In genomic region chr9:125131778-125132177, GRCh38 we compare ENCODE assay signal across 21 cellular contexts. TPM values are rescaled to one million over a fixed set of nuclear protein-coding genes. Genes with fewer than 3 reads are reported as not detected.
A peak's percentile ranks its signal among the peaks of the same experiment; 100 is the strongest.
DNase-seq lines count a peak whose midpoint lies in the region; ATAC-seq and TF ChIP-seq lines count a peak whose summit lies in the region.
"Had no signal": no experiment of that assay in that cellular context is flagged by ENCODE, and none has a peak within 500 bp of the region (broad histone marks: within the 10 kb centered on the region; RNA-seq: fewer than 3 reads in every experiment).

No MANE protein-coding gene starts in this region.

- intact Hi-C loops in CD4-positive, alpha-beta T cell (cut with DNase I, micrococcal nuclease), result no loop called here

- no peak overlapping the region for H3K4me3 ChIP-seq in osteoblast (ENCODE audit: insufficient read depth, low read length)

- H3K4me3 Mint-ChIP-seq in CD4-positive, alpha-beta T cell, result no peak overlapping the region
- H3K4me3 Mint-ChIP-seq in mesothelial cell of epicardium (no peak overlapping the region), type B pancreatic cell (no peak overlapping the region)
- no peak overlapping the region for H3K4me3 Mint-ChIP-seq in activated T-helper 17 cell treated with anti-CD3 and anti-CD28 coated beads, Interleukin-2, amount 50 U/mL, for 72 hours
- H3K4me3 Mint-ChIP-seq: CD8-positive, alpha-beta T cell had no signal

- H3K27ac Mint-ChIP-seq in CD4-positive, alpha-beta T cell, result peak overlapping the region; percentile 66
- H3K27ac Mint-ChIP-seq in mesothelial cell of epicardium, result peak overlapping the region; percentile 7
- H3K27ac Mint-ChIP-seq in type B pancreatic cell, result peak overlapping the region; percentile 65
- H3K27ac Mint-ChIP-seq in activated T-helper 17 cell treated with anti-CD3 and anti-CD28 coated beads, Interleukin-2, amount 50 U/mL, for 72 hours, result no peak overlapping the region
- H3K27ac Mint-ChIP-seq: CD8-positive, alpha-beta T cell had no signal

- H3K4me1 Mint-ChIP-seq in CD4-positive, alpha-beta T cell (ENCODE audit: low read depth), result peaks cover 34% of the 10 kb centered on the region
- H3K4me1 Mint-ChIP-seq in mesothelial cell of epicardium, result no peaks in the 10 kb centered on the region
- H3K4me1 Mint-ChIP-seq in type B pancreatic cell (ENCODE audit: unreplicated experiment), result peaks cover 4% of the 10 kb centered on the region
- H3K4me1 Mint-ChIP-seq in activated T-helper 17 cell treated with anti-CD3 and anti-CD28 coated beads, Interleukin-2, amount 50 U/mL, for 72 hours, result peaks cover 17% of the 10 kb centered on the region

- no peaks in the 10 kb centered on the region for H4K20me1 ChIP-seq in osteoblast (ENCODE audit: insufficient read depth, low read length)

- no peaks in the 10 kb centered on the region for H3K27me3 ChIP-seq in CD4-positive, alpha-beta T cell (ENCODE audit: control insufficient read depth, insufficient read depth, low read length)
- H3K27me3 ChIP-seq in osteoblast (ENCODE audit: insufficient read depth, low read length), result no peaks in the 10 kb centered on the region
- H3K27me3 ChIP-seq: BE2C had no signal

- H3K9me3 Mint-ChIP-seq in CD4-positive, alpha-beta T cell, result peaks cover 8% of the 10 kb centered on the region
- H3K9me3 Mint-ChIP-seq in mesothelial cell of epicardium, result peaks cover 13% of the 10 kb centered on the region
- peaks cover 4% of the 10 kb centered on the region for H3K9me3 Mint-ChIP-seq in type B pancreatic cell
- no peaks in the 10 kb centered on the region for H3K9me3 Mint-ChIP-seq in activated T-helper 17 cell treated with anti-CD3 and anti-CD28 coated beads, Interleukin-2, amount 50 U/mL, for 72 hours

- ATAC-seq in CD4-positive, alpha-beta T cell (ENCODE audit: poor library complexity), result no peak
- no peak for ATAC-seq in activated T-helper 17 cell treated with anti-CD3 and anti-CD28 coated beads, Interleukin-2, amount 50 U/mL, for 72 hours (replicated peaks)
- ATAC-seq in GM18858 (IDR thresholded peaks at IDR 0.05; ENCODE audit: unreplicated experiment), result no peak
- ATAC-seq: CD8-positive, alpha-beta T cell; HCT116; PC-3 had no signal

- H3K4me2 ChIP-seq in osteoblast (ENCODE audit: insufficient read depth, low read length), result no peak overlapping the region
- H3K4me2 ChIP-seq: KMS-11 had no signal

- H3K4me1 ChIP-seq in osteoblast (ENCODE audit: insufficient read depth, low read length), result peaks cover 7% of the 10 kb centered on the region
- H3K4me1 ChIP-seq: BE2C had no signal

- no peaks in the 10 kb centered on the region for H3K36me3 ChIP-seq in osteoblast (ENCODE audit: insufficient read depth, low read length)
- H3K36me3 ChIP-seq: BE2C had no signal

- no peak for DNase-seq in CD4-positive, alpha-beta T cell
- DNase-seq in OCI-M1 (lab: John Stamatoyannopoulos, UW), result peak; percentile 23
- no peak for DNase-seq in mesothelial cell of epicardium (ENCODE audit: low spot score in 2 of 2, unreplicated experiment in 2 of 2)
- no peak for DNase-seq in type B pancreatic cell (ENCODE audit: extremely low spot score, unreplicated experiment)
- DNase-seq in osteoblast (ENCODE audit: insufficient read length, low spot score, missing footprints), result no peak
- DNase-seq: BE2C; Calu3; CD8-positive, alpha-beta T cell; DMS153; GDM1; MV-4-11; NCI-H1694; NCI-H446; NCI-H526; PC-3; SHP77; SW 1271 had no signal

- no peak overlapping the region for H3K27ac ChIP-seq in CD4-positive, alpha-beta T cell (ENCODE audit: low read depth, low read length)
- no peak overlapping the region for H3K27ac ChIP-seq in osteoblast (ENCODE audit: low read depth, low read length)
- H3K27ac ChIP-seq: KMS-11 had no signal

- CTCF ChIA-PET in CD4-positive, alpha-beta T cell (lab: Charles Lee), result no interaction called here

- no peak for TF ChIP-seq CTCF in CD4-positive, alpha-beta T cell (IDR thresholded peaks at IDR 0.05)
- TF ChIP-seq CTCF in mesothelial cell of epicardium (IDR thresholded peaks at IDR 0.05; ENCODE audit: unreplicated experiment) (no peak), type B pancreatic cell (conservative IDR thresholded peaks at IDR 0.05) (no peak), osteoblast (IDR thresholded peaks at IDR 0.05; ENCODE audit: extremely low read depth, low read depth, low read length) (no peak)

- POLR2A ChIA-PET in CD4-positive, alpha-beta T cell (lab: Charles Lee), result interaction anchor here (0.7 kb wide), 1 partner anchor 109 kb away, joined by 4 read pairs; the partner anchor contains the start of gene HSPA5

- no peaks in the 10 kb centered on the region for H3K27me3 Mint-ChIP-seq in CD4-positive, alpha-beta T cell
- H3K27me3 Mint-ChIP-seq in mesothelial cell of epicardium (ENCODE audit: low read depth), result no peaks in the 10 kb centered on the region
- H3K27me3 Mint-ChIP-seq in type B pancreatic cell, result no peaks in the 10 kb centered on the region
- no peaks in the 10 kb centered on the region for H3K27me3 Mint-ChIP-seq in activated T-helper 17 cell treated with anti-CD3 and anti-CD28 coated beads, Interleukin-2, amount 50 U/mL, for 72 hours

- no peaks in the 10 kb centered on the region for H3K9me3 ChIP-seq in CD4-positive, alpha-beta T cell (ENCODE audit: control insufficient read depth, low read length)
- H3K9me3 ChIP-seq in osteoblast (ENCODE audit: low read depth, low read length), result peaks cover 2% of the 10 kb centered on the region
- H3K9me3 ChIP-seq: BE2C had no signal

- H2AFZ ChIP-seq in osteoblast (ENCODE audit: low read length), result no peak overlapping the region

- peaks cover 11% of the 10 kb centered on the region for H3K79me2 ChIP-seq in osteoblast (ENCODE audit: insufficient read depth, low read length)

- H3K36me3 Mint-ChIP-seq in CD4-positive, alpha-beta T cell (ENCODE audit: low read depth), result peaks cover 17% of the 10 kb centered on the region
- H3K36me3 Mint-ChIP-seq in mesothelial cell of epicardium (peaks cover 10% of the 10 kb centered on the region), type B pancreatic cell (peaks cover 11% of the 10 kb centered on the region)
- H3K36me3 Mint-ChIP-seq in activated T-helper 17 cell treated with anti-CD3 and anti-CD28 coated beads, Interleukin-2, amount 50 U/mL, for 72 hours (ENCODE audit: low read depth), result no peaks in the 10 kb centered on the region

RNA-seq across cellular contexts. Expression of gene SCAI, which starts 11.6 kb away (rescaled TPM):
- 10 to 100 TPM; 11.6 to 13.4 TPM for total RNA-seq in CD4-positive, alpha-beta T cell
- 22.7 to 26.0 TPM (median 25.5 TPM) in 3 replicates for total RNA-seq in mesothelial cell of epicardium
- total RNA-seq in type B pancreatic cell (ENCODE audit: low replicate concordance), result 10.5 and 12.8 TPM in 2 replicates
- total RNA-seq in activated T-helper 17 cell treated with anti-CD3 and anti-CD28 coated beads, Interleukin-2, amount 50 U/mL, for 72 hours, result 10 to 100 TPM in 1 of 2 donors, 1 to 10 TPM in 1; 9.7 to 16.1 TPM
- total RNA-seq in osteoblast, result 11.2 and 15.0 TPM in 2 replicates

RNA-seq across cellular contexts. Expression of gene PPP6C, which starts 57.8 kb away (rescaled TPM):
- total RNA-seq in CD4-positive, alpha-beta T cell, result 10 to 100 TPM; 32.9 to 35.3 TPM
- total RNA-seq in mesothelial cell of epicardium (26.3 to 32.1 TPM (median 27.5 TPM) in 3 replicates), type B pancreatic cell (ENCODE audit: low replicate concordance) (30.2 and 35.2 TPM in 2 replicates), osteoblast (36.5 and 40.9 TPM in 2 replicates)
- total RNA-seq in activated T-helper 17 cell treated with anti-CD3 and anti-CD28 coated beads, Interleukin-2, amount 50 U/mL, for 72 hours, result 10 to 100 TPM; 26.6 to 55.2 TPM
